ENCODE assay signal across 1 cellular context in the genomic region with DNA sequence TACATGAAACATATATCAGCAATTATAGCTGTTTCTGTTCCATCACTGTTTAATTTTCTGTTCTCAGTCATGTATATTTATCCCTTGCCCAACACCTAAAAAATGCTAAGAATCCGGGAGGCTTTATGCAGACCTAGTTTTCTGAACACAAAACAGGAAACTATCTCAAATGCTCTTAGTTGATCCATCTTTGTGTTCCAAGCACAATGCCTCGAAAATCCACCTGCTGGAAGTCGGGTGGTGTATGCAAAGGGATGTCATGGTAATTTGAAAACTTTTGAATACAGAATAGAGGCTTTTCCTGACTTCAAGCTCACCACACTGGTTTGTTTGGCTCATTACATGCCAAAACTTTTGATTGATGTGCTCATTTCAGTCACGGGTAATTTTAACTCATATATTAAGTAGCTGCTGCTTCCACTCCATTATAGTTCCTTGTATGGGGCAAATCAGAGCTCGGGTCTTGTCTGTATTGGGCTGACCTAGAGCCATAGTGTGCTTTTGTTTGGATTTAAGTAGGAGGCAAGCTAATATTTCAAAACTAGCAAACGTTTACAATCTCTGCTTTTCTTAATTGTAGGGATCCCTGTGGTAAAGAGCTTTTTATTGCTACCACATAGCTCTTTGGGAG.
TF ChIP-seq lines count a peak whose summit lies in the region.

No MANE protein-coding gene starts in this region.

TF ChIP-seq in GM23338, 12 proteins besides CTCF, POLR2A, EP300 and RAD21 (continued from another document):
- TF ChIP-seq, protein P1, sequence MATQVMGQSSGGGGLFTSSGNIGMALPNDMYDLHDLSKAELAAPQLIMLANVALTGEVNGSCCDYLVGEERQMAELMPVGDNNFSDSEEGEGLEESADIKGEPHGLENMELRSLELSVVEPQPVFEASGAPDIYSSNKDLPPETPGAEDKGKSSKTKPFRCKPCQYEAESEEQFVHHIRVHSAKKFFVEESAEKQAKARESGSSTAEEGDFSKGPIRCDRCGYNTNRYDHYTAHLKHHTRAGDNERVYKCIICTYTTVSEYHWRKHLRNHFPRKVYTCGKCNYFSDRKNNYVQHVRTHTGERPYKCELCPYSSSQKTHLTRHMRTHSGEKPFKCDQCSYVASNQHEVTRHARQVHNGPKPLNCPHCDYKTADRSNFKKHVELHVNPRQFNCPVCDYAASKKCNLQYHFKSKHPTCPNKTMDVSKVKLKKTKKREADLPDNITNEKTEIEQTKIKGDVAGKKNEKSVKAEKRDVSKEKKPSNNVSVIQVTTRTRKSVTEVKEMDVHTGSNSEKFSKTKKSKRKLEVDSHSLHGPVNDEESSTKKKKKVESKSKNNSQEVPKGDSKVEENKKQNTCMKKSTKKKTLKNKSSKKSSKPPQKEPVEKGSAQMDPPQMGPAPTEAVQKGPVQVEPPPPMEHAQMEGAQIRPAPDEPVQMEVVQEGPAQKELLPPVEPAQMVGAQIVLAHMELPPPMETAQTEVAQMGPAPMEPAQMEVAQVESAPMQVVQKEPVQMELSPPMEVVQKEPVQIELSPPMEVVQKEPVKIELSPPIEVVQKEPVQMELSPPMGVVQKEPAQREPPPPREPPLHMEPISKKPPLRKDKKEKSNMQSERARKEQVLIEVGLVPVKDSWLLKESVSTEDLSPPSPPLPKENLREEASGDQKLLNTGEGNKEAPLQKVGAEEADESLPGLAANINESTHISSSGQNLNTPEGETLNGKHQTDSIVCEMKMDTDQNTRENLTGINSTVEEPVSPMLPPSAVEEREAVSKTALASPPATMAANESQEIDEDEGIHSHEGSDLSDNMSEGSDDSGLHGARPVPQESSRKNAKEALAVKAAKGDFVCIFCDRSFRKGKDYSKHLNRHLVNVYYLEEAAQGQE (IDR thresholded peaks at IDR 0.05; ENCODE audit: unreplicated experiment), result no peak
- TF ChIP-seq EZH2phosphoT487 (IDR thresholded peaks at IDR 0.05; ENCODE audit: unreplicated experiment), result no peak
- TF ChIP-seq ZNF114 (CRISPR knock-in tag; IDR thresholded peaks at IDR 0.05), result no peak
- TF ChIP-seq CREB1 (CRISPR knock-in tag; IDR thresholded peaks at IDR 0.05; ENCODE audit: low read depth), result no peak
